In genomic region chr19:50705422-50706019, GRCh38 we compare ENCODE assay signal across 9 cellular contexts. TPM values are rescaled to one million over a fixed set of nuclear protein-coding genes. Genes with fewer than 3 reads are reported as not detected.
DNase-seq lines count a peak whose midpoint lies in the region; ATAC-seq and TF ChIP-seq lines count a peak whose summit lies in the region.
"Had no signal": no experiment of that assay in that cellular context is flagged by ENCODE, and none has a peak within 500 bp of the region (broad histone marks: within the 10 kb centered on the region; RNA-seq: fewer than 3 reads in every experiment).

No MANE protein-coding gene starts in this region.

- H3K9me3 ChIP-seq in left lung = no peaks in the 10 kb centered on the region
- H3K9me3 ChIP-seq in esophagus muscularis mucosa = no peaks in the 10 kb centered on the region
- no peaks in the 10 kb centered on the region for H3K9me3 ChIP-seq in stomach

- no peak overlapping the region for H2AFZ ChIP-seq in GM23338

- H3K4me1 Mint-ChIP-seq in GM23338 = no peaks in the 10 kb centered on the region

- H3K36me3 ChIP-seq in GM23338 (ENCODE audit: insufficient read depth) = no peaks in the 10 kb centered on the region
- H3K36me3 ChIP-seq in left lung = no peaks in the 10 kb centered on the region
- no peaks in the 10 kb centered on the region for H3K36me3 ChIP-seq in esophagus muscularis mucosa
- no peaks in the 10 kb centered on the region for H3K36me3 ChIP-seq in stomach

- H3K4me1 ChIP-seq in GM23338 (ENCODE audit: insufficient read depth) (0 out of 2 replicates have a peak, but pooled peaks cover 2% of the 10 kb centered on the region), left lung (no peaks in the 10 kb centered on the region), esophagus muscularis mucosa (no peaks in the 10 kb centered on the region), stomach (no peaks in the 10 kb centered on the region)

- H3K4me3 Mint-ChIP-seq in GM23338 = no peak overlapping the region

- no peaks in the 10 kb centered on the region for H3K27me3 Mint-ChIP-seq in GM23338 (ENCODE audit: insufficient read depth, low read depth, poor library complexity)

- TF ChIP-seq EP300 in esophagus muscularis mucosa (IDR thresholded peaks at IDR 0.05) (no peak), stomach (IDR thresholded peaks at IDR 0.05) (no peak)

- WGBS in esophagus muscularis mucosa = 40% methylated on average over 9 of the region's 9 CpGs
- 37 to 46% (median 43%) methylated on average over 9 of the region's 9 CpGs for WGBS in stomach, 5 donors

- H3K27ac ChIP-seq in GM23338 (ENCODE audit: low read depth) = no peak overlapping the region
- no peak overlapping the region for H3K27ac ChIP-seq in left lung
- no peak overlapping the region for H3K27ac ChIP-seq in esophagus muscularis mucosa (replicated peaks in 1 of 4)
- H3K27ac ChIP-seq in stomach = no peak overlapping the region

- no peaks in the 10 kb centered on the region for H3F3A ChIP-seq in GM23338 (replicated peaks; ENCODE audit: low read depth)

- H3K27me3 ChIP-seq in GM23338 (ENCODE audit: insufficient read depth) = 0 out of 2 replicates have a peak, but pooled peaks cover 6% of the 10 kb centered on the region
- peaks cover 0 to 78% of the 10 kb centered on the region in 2 donors for H3K27me3 ChIP-seq in left lung
- H3K27me3 ChIP-seq in esophagus muscularis mucosa = peaks cover 0 to 51% (median 5%) of the 10 kb centered on the region in 4 donors
- H3K27me3 ChIP-seq in stomach = peaks cover 14 to 84% (median 25%) of the 10 kb centered on the region in 3 donors

- no peaks in the 10 kb centered on the region for H3K79me2 ChIP-seq in GM23338 (replicated peaks; ENCODE audit: insufficient read depth)

- peak; percentile 75 to 87 for TF ChIP-seq CTCF in GM23338 (conservative IDR thresholded peaks at IDR 0.05; ENCODE audit: low read depth in 2 of 2)
- peak; percentile 72 for TF ChIP-seq CTCF in astrocyte of the cerebellum (IDR thresholded peaks at IDR 0.05; ENCODE audit: low read depth, low read length, missing control alignments)
- TF ChIP-seq CTCF in left lung (IDR thresholded peaks at IDR 0.05) = peak; percentile 25 to 45
- peak in 1 of 3 experiments; percentile 36 for TF ChIP-seq CTCF in esophagus muscularis mucosa (IDR thresholded peaks at IDR 0.05)
- peak in 2 of 7 experiments; percentile 18 to 36 for TF ChIP-seq CTCF in stomach (IDR thresholded peaks at IDR 0.05)

- TF ChIP-seq POLR2A in esophagus muscularis mucosa (IDR thresholded peaks at IDR 0.05; ENCODE audit: low read depth) (no peak), stomach (IDR thresholded peaks at IDR 0.05) (no peak)

- in situ Hi-C loops in astrocyte of the cerebellum (cut with HindIII; ENCODE audit: low sequenced_read_pairs) = no loop called here

- H3K9me3 Mint-ChIP-seq in GM23338 = peaks cover 90% of the 10 kb centered on the region

- no peak overlapping the region for H3K27ac Mint-ChIP-seq in GM23338

- H3K4me3 ChIP-seq in GM23338 (no peak overlapping the region), astrocyte of the cerebellum (ENCODE audit: low read depth, low read length) (no peak overlapping the region), left lung (no peak overlapping the region), esophagus muscularis mucosa (no peak overlapping the region), stomach (no peak overlapping the region)

- intact Hi-C loops in left lung (cut with DNase I) (no loop called here), esophagus muscularis mucosa (cut with DNase I) (no loop called here), stomach (cut with DNase I; ENCODE audit: low total_unique reads) (no loop called here)

- DNase-seq in COLO829 (ENCODE audit: low spot score) (peak; percentile 79), GM23338 (ENCODE audit: low spot score) (peak; percentile 88), NOMO-1 treated with dmso at 0.1 percent for 144 hours (lab: John Stamatoyannopoulos, UW; ENCODE audit: unreplicated experiment) (peak; percentile 64), astrocyte of the cerebellum (ENCODE audit: low read depth) (no peak), left lung (no peak), esophagus muscularis mucosa (ENCODE audit: extremely low spot score) (no peak), stomach (no peak)

- peaks cover 41% of the 10 kb centered on the region for H3K36me3 Mint-ChIP-seq in GM23338 (ENCODE audit: low read depth)

- no peaks in the 10 kb centered on the region for H3K9me2 ChIP-seq in GM23338 (ENCODE audit: insufficient read depth)

- no peaks in the 10 kb centered on the region for H4K20me1 ChIP-seq in GM23338 (replicated peaks; ENCODE audit: insufficient read depth)

- peak; percentile 50; the same call in 2 of the 3 replicates for ATAC-seq in GM23338
- peak; percentile 69 for ATAC-seq in left lung
- no peak for ATAC-seq in HG03565 (IDR thresholded peaks at IDR 0.05; ENCODE audit: unreplicated experiment)

- H3K4me2 ChIP-seq in GM23338 = no peak overlapping the region

TF ChIP-seq in GM23338, 12 proteins besides CTCF, POLR2A, EP300 and RAD21:
- TF ChIP-seq ZNF114 (CRISPR knock-in tag; IDR thresholded peaks at IDR 0.05) = no peak

RNA-seq across cellular contexts. Expression of gene SHANK1, which starts 14.1 kb away (rescaled TPM):
- 3.3 and 4.1 TPM in 2 replicates for total RNA-seq in GM23338 (2014; rRNA removed; shearing (Covaris generic))
- polyA plus RNA-seq in GM23338 (2016; fragmentation: Nextera tagmentation; extraction: Ambion mirVana) = 0.23 and 0.30 TPM in 2 replicates
- 1 to 10 TPM in 1 of 2 donors, under 1 TPM in 1; 0.21 to 1.4 TPM for total RNA-seq in left lung
- under 1 TPM in 3 of 4 donors, not detected in 1; 0.11 to 0.42 (median 0.39) TPM for total RNA-seq in esophagus muscularis mucosa
- total RNA-seq in stomach = 1 to 10 TPM in 1 of 5 donors, not detected in 4; 1.5 TPM
- polyA plus RNA-seq in stomach = 1 to 10 TPM in 1 of 3 donors, under 1 TPM in 2; 0.15 to 1.2 (median 0.15) TPM
- total RNA-seq: T-helper 2 cell treated with Interferon-gamma antibody and Interleukin-4, amounts not matched to agents 100 ng/mL and 5 ng/mL, for 36 hours had no signal

RNA-seq across cellular contexts. Expression of gene CLEC11A, which starts 17.6 kb away (rescaled TPM):
- 7.2 and 8.0 TPM in 2 replicates for total RNA-seq in GM23338 (2014; rRNA removed; shearing (Covaris generic))
- polyA plus RNA-seq in GM23338 (2016; fragmentation: Nextera tagmentation; extraction: Ambion mirVana) (15.5 and 18.5 TPM in 2 replicates), stomach (1 to 10 TPM; 4.3 to 7.0 (median 6.9) TPM)
- total RNA-seq in left lung (10 to 100 TPM; 13.7 to 49.1 TPM), esophagus muscularis mucosa (10 to 100 TPM in 3 of 4 donors, 1 to 10 TPM in 1; 8.3 to 15.4 (median 11.1) TPM), stomach (10 to 100 TPM in 2 of 5 donors, 1 to 10 TPM in 1, under 1 TPM in 1, not detected in 1; 0.89 to 33.9 (median 12.2) TPM)

RNA-seq across cellular contexts. Expression of gene C19orf81, which starts 56.3 kb away (rescaled TPM):
- total RNA-seq in GM23338 (2014; rRNA removed; shearing (Covaris generic)) = 1.8 and 23.2 TPM in 2 replicates
- polyA plus RNA-seq in GM23338 (2016; fragmentation: Nextera tagmentation; extraction: Ambion mirVana) = 54.3 and 67.9 TPM in 2 replicates
- 1 to 10 TPM in 1 of 2 donors, not detected in 1; 2.2 TPM for total RNA-seq in left lung
- 1 to 10 TPM in 1 of 4 donors, not detected in 3; 1.1 TPM for total RNA-seq in esophagus muscularis mucosa
- total RNA-seq in stomach = not detected
- polyA plus RNA-seq in stomach = 1 to 10 TPM in 1 of 3 donors, not detected in 2; 2.3 TPM
- total RNA-seq: T-helper 2 cell treated with Interferon-gamma antibody and Interleukin-4, amounts not matched to agents 100 ng/mL and 5 ng/mL, for 36 hours had no signal

Comparison
In these comparisons a context has a peak if more than half of its experiments do, and no peak if none do; other contexts are left out.
1. DNase-seq: peak in COLO829 (single experiment), GM23338 (single experiment) and NOMO-1 treated with dmso at 0.1 percent for 144 hours (single experiment); none in astrocyte of the cerebellum (single experiment), left lung (0 of 2), esophagus muscularis mucosa (single experiment) and stomach (single experiment).